ENCODE assay signal across 9 cellular contexts in the genomic region with DNA sequence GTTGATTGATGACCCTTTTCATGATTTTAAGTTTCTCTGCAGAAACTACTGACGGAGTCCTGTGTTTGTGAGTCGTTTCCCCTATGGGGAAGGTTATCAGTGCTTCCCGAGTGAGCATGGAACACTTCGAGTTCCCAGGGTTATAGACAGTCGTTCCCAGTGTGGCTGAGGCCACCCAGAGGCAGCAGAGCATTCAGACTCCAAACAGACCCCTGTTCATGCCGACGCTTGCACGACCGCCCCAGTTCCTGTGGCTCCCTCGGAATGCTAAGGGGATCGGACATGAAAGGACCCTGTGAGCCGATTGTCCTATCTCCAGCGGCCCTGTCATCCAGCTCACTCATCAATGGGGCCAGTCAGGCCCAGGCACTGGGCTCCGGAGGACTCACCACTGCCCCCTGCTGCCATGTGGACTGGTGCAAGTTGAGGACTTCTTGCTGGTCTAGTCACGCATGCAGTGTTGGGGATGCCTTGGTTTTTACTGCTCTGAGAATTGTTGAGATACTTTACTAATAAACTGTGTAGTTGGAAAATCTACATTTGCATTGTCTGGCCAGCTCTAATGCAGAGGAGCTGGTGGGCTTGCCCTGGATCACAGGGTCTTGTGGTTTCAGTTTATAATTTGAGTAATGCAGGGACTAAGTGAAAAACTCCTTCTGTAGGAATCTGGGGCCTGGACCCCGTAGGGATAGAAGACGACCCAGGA. TPM values are rescaled to one million over a fixed set of nuclear protein-coding genes. Genes with fewer than 3 reads are reported as not detected.
A peak's percentile ranks its signal among the peaks of the same experiment; 100 is the strongest.
DNase-seq lines count a peak whose midpoint lies in the region; ATAC-seq and TF ChIP-seq lines count a peak whose summit lies in the region.
"Had no signal": no experiment of that assay in that cellular context is flagged by ENCODE, and none has a peak within 500 bp of the region (broad histone marks: within the 10 kb centered on the region; RNA-seq: fewer than 3 reads in every experiment).

No MANE protein-coding gene starts in this region.

- DNase-seq in CD4-positive, alpha-beta T cell = peak; percentile 72 to 87 (median 79)
- DNase-seq in HCEC 1CT (peak; percentile 43), SK-N-SH (peak; percentile 88), head of caudate nucleus (peak; percentile 84 to 99 (median 94)), pons (ENCODE audit: low spot score) (peak; percentile 98), type B pancreatic cell (ENCODE audit: extremely low spot score, unreplicated experiment) (peak; percentile 85)

- H4K20me1 ChIP-seq in SK-N-SH (ENCODE audit: insufficient read depth) = peaks cover 15% of the 10 kb centered on the region

- ATAC-seq in CD4-positive, alpha-beta T cell (ENCODE audit: poor library complexity) = peak; percentile 35
- no peak for ATAC-seq in HG02642 (IDR thresholded peaks at IDR 0.05; ENCODE audit: poor library complexity, unreplicated experiment)

- POLR2A ChIA-PET in CD4-positive, alpha-beta T cell (lab: Charles Lee) = interaction anchor here (0.9 to 1.2 kb wide), 3 partner anchors 9 to 68 kb away, joined by 3 to 6 read pairs (median 3); no protein-coding TSS in a partner anchor
- POLR2A ChIA-PET in SK-N-SH (lab: Yijun Ruan, JAX) = no interaction called here

- peaks cover 29% of the 10 kb centered on the region for H3K4me1 Mint-ChIP-seq in CD4-positive, alpha-beta T cell (ENCODE audit: low read depth)
- H3K4me1 Mint-ChIP-seq in activated naive CD4-positive, alpha-beta T cell treated with anti-CD3 and anti-CD28 coated beads, Interleukin-2, amount 50 U/mL, for 24 hours = peaks cover 13% of the 10 kb centered on the region
- peaks cover 15% of the 10 kb centered on the region for H3K4me1 Mint-ChIP-seq in type B pancreatic cell (ENCODE audit: unreplicated experiment)

- no peak overlapping the region for H3K4me2 ChIP-seq in SK-N-SH

- H3K36me3 Mint-ChIP-seq in CD4-positive, alpha-beta T cell (ENCODE audit: low read depth) = peaks cover 57% of the 10 kb centered on the region
- peaks cover 11% of the 10 kb centered on the region for H3K36me3 Mint-ChIP-seq in activated naive CD4-positive, alpha-beta T cell treated with anti-CD3 and anti-CD28 coated beads, Interleukin-2, amount 50 U/mL, for 24 hours
- peaks cover 21% of the 10 kb centered on the region for H3K36me3 Mint-ChIP-seq in type B pancreatic cell

- H2AFZ ChIP-seq in SK-N-SH (ENCODE audit: low read depth) = no peak overlapping the region

- H3K27ac ChIP-seq in CD4-positive, alpha-beta T cell (ENCODE audit: low read depth, low read length) = no peak overlapping the region
- no peak overlapping the region; a peak in 1 of 4 replicates for H3K27ac ChIP-seq in SK-N-SH (ENCODE audit: low read depth in 2 of 2, low read length in 1 of 2)

- CTCF ChIA-PET in CD4-positive, alpha-beta T cell (lab: Charles Lee) = interaction anchor here (0.6 to 2.2 kb wide), 9 partner anchors 8 to 231 kb away, joined by 3 to 8 read pairs (median 4); a partner anchor contains a TSS
- CTCF ChIA-PET in SK-N-SH (lab: Yijun Ruan, JAX) = interaction anchor here (0.6 to 2.4 kb wide), 15 partner anchors 9 to 704 kb away, joined by 3 to 19 read pairs (median 5); a partner anchor contains a TSS

- peak; percentile 70 for TF ChIP-seq CTCF in CD4-positive, alpha-beta T cell (IDR thresholded peaks at IDR 0.05)
- TF ChIP-seq CTCF in SK-N-SH (IDR thresholded peaks at IDR 0.05) (peak; percentile 83), type B pancreatic cell (conservative IDR thresholded peaks at IDR 0.05) (peak; percentile 87)

- peak overlapping the region; percentile 75 for H3K4me3 Mint-ChIP-seq in CD4-positive, alpha-beta T cell
- peak overlapping the region; percentile 54 for H3K4me3 Mint-ChIP-seq in activated naive CD4-positive, alpha-beta T cell treated with anti-CD3 and anti-CD28 coated beads, Interleukin-2, amount 50 U/mL, for 24 hours
- H3K4me3 Mint-ChIP-seq in type B pancreatic cell = peak overlapping the region; percentile 81

- no peaks in the 10 kb centered on the region for H3K27me3 Mint-ChIP-seq in CD4-positive, alpha-beta T cell
- no peaks in the 10 kb centered on the region for H3K27me3 Mint-ChIP-seq in activated naive CD4-positive, alpha-beta T cell treated with anti-CD3 and anti-CD28 coated beads, Interleukin-2, amount 50 U/mL, for 24 hours
- H3K27me3 Mint-ChIP-seq in type B pancreatic cell = no peaks in the 10 kb centered on the region

- H3K4me1 ChIP-seq in SK-N-SH (ENCODE audit: control insufficient read depth in 1 of 2, insufficient read depth in 2 of 2, low read depth in 1 of 2, low read length in 1 of 2) = peaks cover 0 to 9% of the 10 kb centered on the region in 2 experiments; a peak in 3 of 4 replicates

- no peaks in the 10 kb centered on the region for H3K9me2 ChIP-seq in SK-N-SH

- H3F3A ChIP-seq in SK-N-SH (replicated peaks; ENCODE audit: insufficient read depth) = peaks cover 45% of the 10 kb centered on the region

- peak overlapping the region; percentile 86 for H3K27ac Mint-ChIP-seq in CD4-positive, alpha-beta T cell
- H3K27ac Mint-ChIP-seq in activated naive CD4-positive, alpha-beta T cell treated with anti-CD3 and anti-CD28 coated beads, Interleukin-2, amount 50 U/mL, for 24 hours = peak overlapping the region; percentile 46
- peak overlapping the region; percentile 86 for H3K27ac Mint-ChIP-seq in type B pancreatic cell

- H3K9ac ChIP-seq in SK-N-SH = no peak overlapping the region

- H3K4me3 ChIP-seq in SK-N-SH (ENCODE audit: low read depth in 2 of 2, low read length in 1 of 2) = no peak overlapping the region

- no peaks in the 10 kb centered on the region for H3K9me3 Mint-ChIP-seq in CD4-positive, alpha-beta T cell
- H3K9me3 Mint-ChIP-seq in activated naive CD4-positive, alpha-beta T cell treated with anti-CD3 and anti-CD28 coated beads, Interleukin-2, amount 50 U/mL, for 24 hours = no peaks in the 10 kb centered on the region
- no peaks in the 10 kb centered on the region for H3K9me3 Mint-ChIP-seq in type B pancreatic cell

- H3K36me3 ChIP-seq in SK-N-SH (replicated peaks in 1 of 2; ENCODE audit: control insufficient read depth in 1 of 2, insufficient read depth in 2 of 2, low read length in 1 of 2) = peaks cover 23 to 44% of the 10 kb centered on the region in 2 experiments

- peak; percentile 65 for TF ChIP-seq RAD21 in SK-N-SH (IDR thresholded peaks at IDR 0.05; ENCODE audit: low read length)

- H3K79me2 ChIP-seq in SK-N-SH (ENCODE audit: insufficient read depth) = peaks cover 19% of the 10 kb centered on the region

- intact Hi-C loops in CD4-positive, alpha-beta T cell (cut with DNase I, micrococcal nuclease) = loop anchor here (1.0 to 2.0 kb wide), 2 partner anchors 223 to 224 kb away; no protein-coding TSS in a partner anchor
- intact Hi-C loops in head of caudate nucleus (cut with DNase I) = loop anchor here (5.0 to 10.0 kb wide), 3 partner anchors 50 to 223 kb away; a partner anchor contains a TSS

- H3K27me3 ChIP-seq in CD4-positive, alpha-beta T cell (ENCODE audit: control insufficient read depth, insufficient read depth, low read length) = no peaks in the 10 kb centered on the region
- no peaks in the 10 kb centered on the region for H3K27me3 ChIP-seq in SK-N-SH (ENCODE audit: insufficient read depth)

- TF ChIP-seq EP300 in SK-N-SH (IDR thresholded peaks at IDR 0.05; ENCODE audit: borderline replicate concordance in 1 of 2, low read depth in 1 of 2, low read length in 1 of 2) = no peak

- H3K9me3 ChIP-seq in CD4-positive, alpha-beta T cell (ENCODE audit: control insufficient read depth, low read length) = no peaks in the 10 kb centered on the region
- no peaks in the 10 kb centered on the region for H3K9me3 ChIP-seq in SK-N-SH

- WGBS in SK-N-SH (ENCODE audit: low lambda C conversion rate) = 44% methylated on average over 6 of the region's 17 CpGs

TF ChIP-seq in SK-N-SH, 30 proteins besides CTCF, POLR2A, EP300 and RAD21:
- TF ChIP-seq MXI1 (IDR thresholded peaks at IDR 0.05; ENCODE audit: low read depth, low read length) (0 out of 2 replicates have a peak, but pooled peaks have one; percentile 22), GABPA (IDR thresholded peaks at IDR 0.05; ENCODE audit: low read depth) (no peak), POLR2AphosphoS5 (IDR thresholded peaks at IDR 0.05; ENCODE audit: low read depth, low read length) (no peak), RXRA (IDR thresholded peaks at IDR 0.05; ENCODE audit: borderline replicate concordance, low read depth) (no peak), TAF1 (IDR thresholded peaks at IDR 0.05; ENCODE audit: borderline replicate concordance, low read depth, low read length) (no peak), ELF1 (IDR thresholded peaks at IDR 0.05) (no peak), SMC3 (IDR thresholded peaks at IDR 0.05; ENCODE audit: low read depth, low read length) (peak; percentile 66), NFIC (IDR thresholded peaks at IDR 0.05; ENCODE audit: borderline replicate concordance) (no peak)
- TF ChIP-seq, protein P1, sequence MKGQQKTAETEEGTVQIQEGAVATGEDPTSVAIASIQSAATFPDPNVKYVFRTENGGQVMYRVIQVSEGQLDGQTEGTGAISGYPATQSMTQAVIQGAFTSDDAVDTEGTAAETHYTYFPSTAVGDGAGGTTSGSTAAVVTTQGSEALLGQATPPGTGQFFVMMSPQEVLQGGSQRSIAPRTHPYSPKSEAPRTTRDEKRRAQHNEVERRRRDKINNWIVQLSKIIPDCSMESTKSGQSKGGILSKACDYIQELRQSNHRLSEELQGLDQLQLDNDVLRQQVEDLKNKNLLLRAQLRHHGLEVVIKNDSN (IDR thresholded peaks at IDR 0.05; ENCODE audit: borderline replicate concordance, low read depth) = no peak
TF ChIP-seq in SK-N-SH: peak in this region for 2.

RNA-seq across cellular contexts. Expression of a gene that starts 3.1 kb away (rescaled TPM):
- 1,000 to 10,000 TPM; 4,971 to 5,051 TPM for total RNA-seq in CD4-positive, alpha-beta T cell
- polyA plus RNA-seq in SK-N-SH (2012; rRNA removed) = 3,540 and 4,635 TPM in 2 replicates
- 2,365 and 3,863 TPM in 2 replicates for polyA plus RNA-seq in SK-N-SH (2012; cell fraction: cytosol; rRNA removed)
- polyA plus RNA-seq in SK-N-SH (2012; cell fraction: nucleus; rRNA removed) = 1,480 and 2,319 TPM in 2 replicates
- 2,449 and 2,557 TPM in 2 replicates for total RNA-seq in type B pancreatic cell (ENCODE audit: low replicate concordance)

RNA-seq across cellular contexts. Expression of a gene that starts 18.2 kb away (rescaled TPM):
- 1 to 10 TPM; 1.0 to 1.3 TPM for total RNA-seq in CD4-positive, alpha-beta T cell
- 3.9 and 4.0 TPM in 2 replicates for polyA plus RNA-seq in SK-N-SH (2012; rRNA removed)
- polyA plus RNA-seq in SK-N-SH (2012; cell fraction: cytosol; rRNA removed) = 1.1 and 1.9 TPM in 2 replicates
- polyA plus RNA-seq in SK-N-SH (2012; cell fraction: nucleus; rRNA removed) = 27.9 and 35.3 TPM in 2 replicates
- 1.6 and 6.5 TPM in 2 replicates for total RNA-seq in type B pancreatic cell (ENCODE audit: low replicate concordance)

RNA-seq across cellular contexts. Expression of a gene that starts 49.2 kb away (rescaled TPM):
- 100 to 1,000 TPM; 163 to 167 TPM for total RNA-seq in CD4-positive, alpha-beta T cell
- polyA plus RNA-seq in SK-N-SH (2012; rRNA removed) = 100 and 107 TPM in 2 replicates
- polyA plus RNA-seq in SK-N-SH (2012; cell fraction: cytosol; rRNA removed) = 39.4 and 45.3 TPM in 2 replicates
- polyA plus RNA-seq in SK-N-SH (2012; cell fraction: nucleus; rRNA removed) = 647 and 650 TPM in 2 replicates
- total RNA-seq in type B pancreatic cell (ENCODE audit: low replicate concordance) = 120 and 129 TPM in 2 replicates

RNA-seq across cellular contexts. Expression of a gene that starts 56.1 kb away (rescaled TPM):
- not detected for total RNA-seq in CD4-positive, alpha-beta T cell
- polyA plus RNA-seq in SK-N-SH (2012; rRNA removed) = 0.05 TPM in 1 of 2 replicates, not detected in the other
- polyA plus RNA-seq in SK-N-SH (2012; cell fraction: cytosol; rRNA removed) = not detected in 2 replicates
- 0.09 and 0.29 TPM in 2 replicates for polyA plus RNA-seq in SK-N-SH (2012; cell fraction: nucleus; rRNA removed)
- 13.4 and 16.7 TPM in 2 replicates for total RNA-seq in type B pancreatic cell (ENCODE audit: low replicate concordance)
- total RNA-seq: activated CD8-positive, alpha-beta memory T cell treated with anti-CD3 and anti-CD28 coated beads for 36 hours had no signal

Comparison
In these comparisons a context has a peak if more than half of its experiments do, and no peak if none do; other contexts are left out.
1. DNase-seq: peak in every context shown above with its lines; median percentile 98 in pons; 94 in head of caudate nucleus; 88 in SK-N-SH; 85 in type B pancreatic cell; 79 in CD4-positive, alpha-beta T cell; 43 in HCEC 1CT.